8 cellular contexts compared by ENCODE assay signal in the genomic region with DNA sequence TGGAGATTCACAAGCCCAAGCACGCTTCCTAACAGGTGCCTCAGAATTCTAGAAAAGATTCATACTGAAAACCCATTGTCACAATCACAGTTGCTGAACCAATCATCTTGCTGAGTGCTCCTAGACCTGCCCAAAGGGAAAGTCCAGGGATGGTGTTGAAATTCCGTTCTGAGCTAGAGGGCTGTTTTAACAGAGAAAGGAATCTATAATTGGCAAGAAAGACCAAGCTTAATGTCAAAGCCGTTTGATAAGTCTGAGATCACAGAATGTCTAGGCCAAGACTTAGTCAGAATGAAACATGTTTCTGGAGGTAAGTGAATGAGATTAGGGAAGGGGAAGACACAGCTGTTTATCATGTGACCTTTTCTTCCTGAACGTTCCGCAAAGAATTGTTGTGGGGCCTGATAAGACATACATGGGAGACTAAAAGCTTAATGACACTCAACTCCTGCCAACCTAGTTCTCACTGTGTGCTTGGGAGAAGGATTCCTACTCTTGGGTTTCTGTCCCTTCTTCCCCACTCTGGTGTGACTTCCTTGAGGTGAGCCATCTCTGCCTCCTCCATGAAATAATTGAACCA. TPM values are rescaled to one million over a fixed set of nuclear protein-coding genes. Genes with fewer than 3 reads are reported as not detected.
DNase-seq lines count a peak whose midpoint lies in the region; ATAC-seq, FAIRE-seq and TF ChIP-seq lines count a peak whose summit lies in the region.

No MANE protein-coding gene starts in this region.

- intact Hi-C loops in Right ventricle myocardium inferior (cut with DNase I), result no loop called here
- intact Hi-C loops in cardiac septum (cut with DNase I), result no loop called here

- FAIRE-seq in GM12892 (lab: Jason Lieb, UNC), result peak; percentile 97

- TF ChIP-seq POLR2A in GM12892 (IDR thresholded peaks at IDR 0.05; ENCODE audit: low read depth, low read length), result peak; percentile 4; the same call in 1 of the 2 replicates

- H3K27ac ChIP-seq in epithelial cell of prostate, result peak overlapping the region; percentile 67

- ATAC-seq in GM19455 (IDR thresholded peaks at IDR 0.05; ENCODE audit: unreplicated experiment) (peak; percentile 81), HG03342 (IDR thresholded peaks at IDR 0.05; ENCODE audit: unreplicated experiment) (peak; percentile 79), Right ventricle myocardium inferior (no peak)

- DNase-seq in GM12892 (ENCODE audit: insufficient read length) (no peak), epithelial cell of prostate (ENCODE audit: low read depth, low spot score) (peak; percentile 79), HK-2 (ENCODE audit: unreplicated experiment) (no peak), Right ventricle myocardium inferior (ENCODE audit: missing footprints) (no peak), T-helper 9 cell (no peak), cardiac septum (ENCODE audit: low spot score) (no peak)

RNA-seq across cellular contexts. Expression of gene PMAIP1, which starts 27.5 kb away (rescaled TPM):
- polyA plus RNA-seq in GM12892 (2012; ENCODE audit: missing spikeins), result 133 TPM
- total RNA-seq in Right ventricle myocardium inferior, result 0.49 TPM
- 0.35 TPM for total RNA-seq in cardiac septum
